8 cellular contexts compared by ENCODE assay signal in the genomic region with DNA sequence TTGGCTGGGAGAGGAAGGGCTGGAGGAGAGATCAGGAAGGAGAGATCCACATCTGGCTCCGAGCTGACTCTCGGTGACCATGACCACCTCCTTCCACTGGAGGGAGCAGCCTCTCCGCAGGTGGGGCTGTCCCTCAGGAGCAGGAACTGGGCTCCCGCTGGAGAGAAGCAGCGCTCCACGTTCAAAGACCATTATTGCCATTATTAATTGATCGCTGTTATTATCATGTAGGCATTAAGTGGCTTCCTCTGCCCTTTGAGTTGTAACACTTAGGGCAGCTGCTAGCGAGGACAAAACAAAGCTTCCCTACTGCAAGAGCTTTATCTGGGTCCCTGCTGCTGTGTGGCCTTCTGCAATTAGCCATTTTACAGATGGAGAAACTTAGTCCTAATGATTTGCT.
DNase-seq lines count a peak whose midpoint lies in the region; ATAC-seq and TF ChIP-seq lines count a peak whose summit lies in the region.

No MANE protein-coding gene starts in this region.

- ATAC-seq in HG02759 (IDR thresholded peaks at IDR 0.05; ENCODE audit: unreplicated experiment), result peak; percentile 62
- ATAC-seq in left colon, result peak; percentile 87
- ATAC-seq in HG02623 (IDR thresholded peaks at IDR 0.05; ENCODE audit: unreplicated experiment), result no peak

- intact Hi-C loops in breast epithelium (cut with DNase I; ENCODE audit: low total_unique reads) (no loop called here), left colon (cut with DNase I, micrococcal nuclease) (no loop called here)

- no peak overlapping the region for H3K4me3 ChIP-seq in breast epithelium

- TF ChIP-seq POLR2A in breast epithelium (IDR thresholded peaks at IDR 0.05), result no peak

- H3K4me1 ChIP-seq in breast epithelium, result no peaks in the 10 kb centered on the region

- H3K9me3 ChIP-seq in breast epithelium, result no peaks in the 10 kb centered on the region

- H3K27ac ChIP-seq in breast epithelium, result no peak overlapping the region

- DNase-seq in NCI-H2081 (lab: John Stamatoyannopoulos, UW) (peak; percentile 64 to 78), NCI-H2081 treated with DMSO at 0.1 percent for 48 hours (lab: John Stamatoyannopoulos, UW) (no peak), NCI-H524 treated with DMSO at 0.1 percent for 48 hours (lab: John Stamatoyannopoulos, UW) (peak; percentile 10), breast epithelium (ENCODE audit: low spot score in 2 of 2) (peak in 1 of 2 donors; percentile 47), left colon (peak in 1 of 2 donors; percentile 41), ureter (ENCODE audit: low spot score) (peak; percentile 62)

- H3K27me3 ChIP-seq in breast epithelium, result no peaks in the 10 kb centered on the region

- peak; percentile 17 to 56 (median 53) for TF ChIP-seq CTCF in breast epithelium (IDR thresholded peaks at IDR 0.05)

- no peaks in the 10 kb centered on the region for H3K36me3 ChIP-seq in breast epithelium
